ENCODE assay signal across 1 cellular context in genomic region chr13:49649963-49650312, GRCh38.
TF ChIP-seq lines count a peak whose summit lies in the region.

No MANE protein-coding gene starts in this region.

TF ChIP-seq in H1, 55 proteins besides CTCF, POLR2A, EP300 and RAD21:
- TF ChIP-seq CTBP2 (IDR thresholded peaks at IDR 0.05; ENCODE audit: borderline replicate concordance, insufficient read depth, insufficient read length, low read length) (no peak), TBP (IDR thresholded peaks at IDR 0.05; ENCODE audit: low read depth, low read length) (no peak), CEBPB (IDR thresholded peaks at IDR 0.05; ENCODE audit: low read depth, low read length) (no peak), GTF2F1 (IDR thresholded peaks at IDR 0.05; ENCODE audit: borderline replicate concordance, low read depth, low read length) (no peak), FOSL1 (IDR thresholded peaks at IDR 0.05; ENCODE audit: insufficient read depth, low read depth, low read length) (no peak), EGR1 (IDR thresholded peaks at IDR 0.05; ENCODE audit: borderline replicate concordance, low read depth, low read length) (no peak)
